14 cellular contexts compared by ENCODE assay signal in genomic region chr14:87940382-87940781, GRCh38. TPM values are rescaled to one million over a fixed set of nuclear protein-coding genes. Genes with fewer than 3 reads are reported as not detected.
DNase-seq lines count a peak whose midpoint lies in the region; ATAC-seq and TF ChIP-seq lines count a peak whose summit lies in the region.
"Had no signal": no experiment of that assay in that cellular context is flagged by ENCODE, and none has a peak within 500 bp of the region (broad histone marks: within the 10 kb centered on the region; RNA-seq: fewer than 3 reads in every experiment).

No MANE protein-coding gene starts in this region.

- H3K36me3 ChIP-seq in PC-9 (ENCODE audit: low read depth), result no peaks in the 10 kb centered on the region

- no peaks in the 10 kb centered on the region for H3K9me3 ChIP-seq in PC-9 (ENCODE audit: insufficient read depth, low read depth)
- H3K9me3 ChIP-seq: SK-N-SH, testis had no signal

- no peaks in the 10 kb centered on the region for H3F3A ChIP-seq in PC-9 (ENCODE audit: insufficient read depth, low read depth)

- no peaks in the 10 kb centered on the region for H3K27me3 ChIP-seq in PC-9 (ENCODE audit: insufficient read depth, low read depth)
- H3K27me3 ChIP-seq: testis had no signal

- no peak overlapping the region for H2AFZ ChIP-seq in PC-9

- DNase-seq in NCI-H446 treated with DMSO at 0.1 percent for 48 hours (lab: John Stamatoyannopoulos, UW), result no peak
- DNase-seq in PC-9, result no peak
- DNase-seq in activated T-cell treated with anti-CD3 and anti-CD28 coated beads, Interleukin-2, amount 50 U/mL, for 24 hours, result no peak
- no peak for DNase-seq in NCI-H1092 treated with DMSO at 0.1 percent for 48 hours (lab: John Stamatoyannopoulos, UW)
- DNase-seq: activated CD4-positive, CD25-positive, alpha-beta regulatory T cell treated with anti-CD3 and anti-CD28 coated beads, Interleukin-2, amount 50 U/mL, for 72 hours; caudate nucleus; NCI-H82; retina; SK-N-SH; testis had no signal

- H3K4me3 ChIP-seq in PC-9, result no peak overlapping the region
- H3K4me3 ChIP-seq: testis had no signal

- POLR2A ChIA-PET in PC-9 (lab: Charles Lee; ENCODE audit: unreplicated experiment), result no interaction called here

- H3K27ac ChIP-seq in PC-9, result no peak overlapping the region
- H3K27ac ChIP-seq: testis had no signal

- intact Hi-C loops in PC-9 (cut with micrococcal nuclease; ENCODE audit: unreplicated experiment), result loop anchor here (10.0 kb wide), 1 partner anchor 234 kb away; no protein-coding TSS in a partner anchor

- H3K4me3 Mint-ChIP-seq in activated T-cell treated with anti-CD3 and anti-CD28 coated beads, Interleukin-2, amount 50 U/mL, for 24 hours, result no peak overlapping the region

- H3K9me2 ChIP-seq in PC-9 (ENCODE audit: insufficient read depth), result no peaks in the 10 kb centered on the region
- H3K9me2 ChIP-seq: SK-N-SH had no signal

- no peaks in the 10 kb centered on the region for H3K4me1 Mint-ChIP-seq in activated T-cell treated with anti-CD3 and anti-CD28 coated beads, Interleukin-2, amount 50 U/mL, for 24 hours (ENCODE audit: low read depth)

- H3K4me2 ChIP-seq in PC-9, result no peak overlapping the region
- H3K4me2 ChIP-seq: SK-N-SH had no signal

- no peaks in the 10 kb centered on the region for H3K27me3 Mint-ChIP-seq in activated T-cell treated with anti-CD3 and anti-CD28 coated beads, Interleukin-2, amount 50 U/mL, for 24 hours

- no peak for TF ChIP-seq CTCF in PC-9 (conservative IDR thresholded peaks at IDR 0.05)

- no peaks in the 10 kb centered on the region for H3K4me1 ChIP-seq in PC-9 (replicated peaks; ENCODE audit: insufficient read depth)
- H3K4me1 ChIP-seq: testis had no signal

- H3K79me2 ChIP-seq in PC-9 (ENCODE audit: low read depth), result no peaks in the 10 kb centered on the region

- peak; percentile 98 for ATAC-seq in GM18498 (IDR thresholded peaks at IDR 0.05; ENCODE audit: unreplicated experiment)
- ATAC-seq in GM19452 (IDR thresholded peaks at IDR 0.05; ENCODE audit: unreplicated experiment), result peak; percentile 99
- ATAC-seq in HG02763 (IDR thresholded peaks at IDR 0.05; ENCODE audit: unreplicated experiment), result peak; percentile 98
- ATAC-seq in HG03378 (IDR thresholded peaks at IDR 0.05; ENCODE audit: unreplicated experiment), result peak; percentile 100

- CTCF ChIA-PET in PC-9 (lab: Charles Lee), result no interaction called here

- no peak overlapping the region for H3K27ac Mint-ChIP-seq in activated T-cell treated with anti-CD3 and anti-CD28 coated beads, Interleukin-2, amount 50 U/mL, for 24 hours

- H3K9me3 Mint-ChIP-seq in activated T-cell treated with anti-CD3 and anti-CD28 coated beads, Interleukin-2, amount 50 U/mL, for 24 hours, result no peaks in the 10 kb centered on the region

- peaks cover 59% of the 10 kb centered on the region for H3K36me3 Mint-ChIP-seq in activated T-cell treated with anti-CD3 and anti-CD28 coated beads, Interleukin-2, amount 50 U/mL, for 24 hours (ENCODE audit: low read depth)

- BruUV-seq in PC-9 (replicated peaks; lab: Mats Ljungman, UMichigan), result no TSS peak

- H4K20me1 ChIP-seq in PC-9 (ENCODE audit: insufficient read depth), result no peaks in the 10 kb centered on the region

RNA-seq across cellular contexts. Expression of gene GALC, which starts 52.6 kb away (rescaled TPM):
- total RNA-seq in PC-9 (2021), result 2.0 and 4.2 TPM in 2 replicates
